Comparison of ENCODE assay signal across 8 cellular contexts in the genomic region with DNA sequence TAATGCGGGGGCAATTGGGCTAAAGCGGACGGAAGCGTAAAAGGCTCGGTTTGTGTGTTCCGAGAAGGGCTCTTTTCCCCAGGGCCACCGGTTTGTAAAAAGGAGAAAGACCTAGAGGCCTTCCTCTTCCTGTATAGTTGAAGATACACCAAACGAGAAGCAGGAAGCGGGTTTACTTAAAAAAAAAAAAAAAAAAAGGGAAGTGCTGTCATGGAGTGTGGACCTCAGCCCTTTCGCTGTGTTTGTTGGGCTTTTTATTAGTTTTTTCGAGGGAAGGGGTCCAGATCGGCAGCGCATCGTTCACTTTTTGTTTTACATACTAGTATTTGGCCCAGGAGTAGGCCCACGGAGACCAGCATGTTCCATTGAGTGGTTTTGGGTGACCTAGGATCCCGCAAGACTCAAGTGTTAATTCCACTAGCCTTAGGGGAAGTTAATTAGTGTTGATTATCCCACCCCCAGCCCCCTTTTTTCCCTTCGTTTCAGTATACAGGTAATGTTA. TPM values are rescaled to one million over a fixed set of nuclear protein-coding genes. Genes with fewer than 3 reads are reported as not detected.
A peak's percentile ranks its signal among the peaks of the same experiment; 100 is the strongest.
DNase-seq lines count a peak whose midpoint lies in the region; TF ChIP-seq lines count a peak whose summit lies in the region.

No MANE protein-coding gene starts in this region.

- H3K4me1 ChIP-seq in neuron (ENCODE audit: insufficient read depth, low read length), result peaks cover 10% of the 10 kb centered on the region

- TF ChIP-seq CTCF in HFFc6 (IDR thresholded peaks at IDR 0.05), result no peak
- no peak for TF ChIP-seq CTCF in NB4 (IDR thresholded peaks at IDR 0.05; ENCODE audit: low read depth, low read length)
- no peak for TF ChIP-seq CTCF in fibroblast of the aortic adventitia (IDR thresholded peaks at IDR 0.05; ENCODE audit: insufficient read depth, low read length)

- no peak for TF ChIP-seq POLR2A in NB4 (IDR thresholded peaks at IDR 0.05; ENCODE audit: extremely low read depth, insufficient read length)

- H3K9me3 Mint-ChIP-seq in HFFc6, result peaks cover 4% of the 10 kb centered on the region; the same call in 1 of the 2 replicates

- no peaks in the 10 kb centered on the region for H3K9me3 ChIP-seq in neuron (ENCODE audit: low read length)

- H3K4me3 ChIP-seq in NB4 (ENCODE audit: low read depth, low read length) (peak overlapping the region; percentile 99), fibroblast of the aortic adventitia (ENCODE audit: low read depth, low read length) (peak overlapping the region; percentile 89), neuron (ENCODE audit: low read length) (peak overlapping the region; percentile 82)

- peak overlapping the region; percentile 78 for H2AFZ ChIP-seq in neuron (ENCODE audit: low read depth, low read length)

- H3K27ac Mint-ChIP-seq in HFFc6, result peak overlapping the region; percentile 98

- H3K27me3 ChIP-seq in neuron (ENCODE audit: insufficient read depth, low read length), result no peaks in the 10 kb centered on the region

- peak overlapping the region; percentile 99 for H3K4me3 Mint-ChIP-seq in HFFc6

- peaks cover 2% of the 10 kb centered on the region for H3K36me3 ChIP-seq in neuron (ENCODE audit: insufficient read depth, low read length)

- H3K4me1 Mint-ChIP-seq in HFFc6 (ENCODE audit: low read depth), result peaks cover 45% of the 10 kb centered on the region

- H3K36me3 Mint-ChIP-seq in HFFc6 (ENCODE audit: low read depth), result peaks cover 28% of the 10 kb centered on the region

- peaks cover 2% of the 10 kb centered on the region; the same call in 1 of the 2 replicates for H3K27me3 Mint-ChIP-seq in HFFc6 (ENCODE audit: insufficient read depth)

- peak; percentile 71 for DNase-seq in activated effector memory CD4-positive, alpha-beta T cell treated with anti-CD3 and anti-CD28 coated beads, Interleukin-2, amount 50 U/mL, for 16 hours
- DNase-seq in activated effector memory CD4-positive, alpha-beta T cell treated with Interleukin-2 at 50 U/mL for 16 hours, result no peak
- peak; percentile 18 for DNase-seq in HFFc6
- peak; percentile 86 for DNase-seq in NB4 (ENCODE audit: low read depth)
- DNase-seq in activated CD4-positive, alpha-beta T cell treated with anti-CD3 and anti-CD28 coated beads, Interleukin-2, amount 50 U/mL, for 1 hour, result peak; percentile 24
- peak; percentile 60 for DNase-seq in fibroblast of the aortic adventitia (ENCODE audit: low read depth)
- no peak for DNase-seq in HuH-7.5 (ENCODE audit: low spot score)

RNA-seq across cellular contexts. Expression of a gene that starts 0.7 kb away (rescaled TPM):
- total RNA-seq in HFFc6 (2021; fragmentation: NEBNext Ultra II Directional; extraction: Animal tissue kit (Norgen Biotek cat#: 25700)), result 100 to 1,000 TPM; 412 to 450 (median 427) TPM
- total RNA-seq in fibroblast of the aortic adventitia (ENCODE audit: low replicate concordance), result 97.1 and 127 TPM in 2 replicates

Comparison
In these comparisons a context has a peak if more than half of its experiments do, and no peak if none do; other contexts are left out.
1. DNase-seq: peak in activated effector memory CD4-positive, alpha-beta T cell treated with anti-CD3 and anti-CD28 coated beads, Interleukin-2, amount 50 U/mL, for 16 hours (single experiment), HFFc6 (single experiment), NB4 (single experiment), activated CD4-positive, alpha-beta T cell treated with anti-CD3 and anti-CD28 coated beads, Interleukin-2, amount 50 U/mL, for 1 hour (single experiment) and fibroblast of the aortic adventitia (single experiment); none in activated effector memory CD4-positive, alpha-beta T cell treated with Interleukin-2 at 50 U/mL for 16 hours (single experiment) and HuH-7.5 (single experiment).
2. Peak in every context shown above with its lines, with median percentiles within 50 percentile points of each other: H3K4me3 ChIP-seq.